19 cellular contexts compared by ENCODE assay signal in genomic region chr22:49599691-49600451, GRCh38.
DNase-seq lines count a peak whose midpoint lies in the region; ATAC-seq and TF ChIP-seq lines count a peak whose summit lies in the region.
"Had no signal": no experiment of that assay in that cellular context is flagged by ENCODE, and none has a peak within 500 bp of the region (broad histone marks: within the 10 kb centered on the region; RNA-seq: fewer than 3 reads in every experiment).

No MANE protein-coding gene starts in this region.

- no peak overlapping the region for H3K23ac ChIP-seq in IMR-90 (ENCODE audit: low read depth, low read length)

- no peak overlapping the region for H3K4me2 ChIP-seq in IMR-90 (ENCODE audit: low read depth, low read length)

- no peaks in the 10 kb centered on the region for H4K20me1 ChIP-seq in IMR-90 (ENCODE audit: insufficient read depth, low read length)

- H3K27ac ChIP-seq in IMR-90 (ENCODE audit: insufficient read depth, low read length) (no peak overlapping the region), endodermal cell (ENCODE audit: low read depth, low read length) (no peak overlapping the region)
- H3K27ac ChIP-seq: SJSA1 had no signal

- H3K4me1 Mint-ChIP-seq in activated T-cell treated with anti-CD3 and anti-CD28 coated beads, Interleukin-2, amount 50 U/mL, for 24 hours (ENCODE audit: low read depth): peaks cover 26% of the 10 kb centered on the region
- H3K4me1 Mint-ChIP-seq in endodermal cell: no peaks in the 10 kb centered on the region

- no peak overlapping the region for H3K4me3 Mint-ChIP-seq in activated T-cell treated with anti-CD3 and anti-CD28 coated beads, Interleukin-2, amount 50 U/mL, for 24 hours
- H3K4me3 Mint-ChIP-seq in endodermal cell: no peak overlapping the region
- H3K4me3 Mint-ChIP-seq: CD4-positive, CD25-positive, alpha-beta regulatory T cell had no signal

- POLR2A ChIA-PET in IMR-90 (lab: Charles Lee; ENCODE audit: unreplicated experiment): no interaction called here

- TF ChIP-seq RAD21 in IMR-90 (IDR thresholded peaks at IDR 0.05; ENCODE audit: low read length): no peak

- ATAC-seq in IMR-90 (ENCODE audit: low read depth) (no peak), sciatic nerve (no peak), HG02571 (IDR thresholded peaks at IDR 0.05; ENCODE audit: unreplicated experiment) (no peak), HG03280 (IDR thresholded peaks at IDR 0.05; ENCODE audit: unreplicated experiment) (no peak)

- H4K5ac ChIP-seq in IMR-90 (ENCODE audit: low read depth, low read length): no peak overlapping the region

- H3K27ac Mint-ChIP-seq in activated T-cell treated with anti-CD3 and anti-CD28 coated beads, Interleukin-2, amount 50 U/mL, for 24 hours: no peak overlapping the region
- peak overlapping the region; percentile 28 for H3K27ac Mint-ChIP-seq in endodermal cell
- H3K27ac Mint-ChIP-seq: CD4-positive, CD25-positive, alpha-beta regulatory T cell had no signal

- H3K4me1 ChIP-seq in IMR-90 (ENCODE audit: control insufficient read depth, insufficient read depth, low read length) (no peaks in the 10 kb centered on the region), endodermal cell (ENCODE audit: control insufficient read depth, insufficient read depth, low read length) (no peaks in the 10 kb centered on the region)
- H3K4me1 ChIP-seq: BE2C, HAP-1, SJSA1 had no signal

- TF ChIP-seq POLR2A in IMR-90 (IDR thresholded peaks at IDR 0.05; ENCODE audit: low read depth, low read length): no peak

- H2BK120ac ChIP-seq in IMR-90 (ENCODE audit: low read depth, low read length): no peak overlapping the region

- H4K91ac ChIP-seq in IMR-90 (ENCODE audit: insufficient read depth, low read depth, low read length): no peak overlapping the region

- H3K9me3 ChIP-seq in IMR-90 (ENCODE audit: control insufficient read depth, insufficient read depth, low read length) (peaks cover 52% of the 10 kb centered on the region), endodermal cell (ENCODE audit: control insufficient read depth, low read length) (peaks cover 11% of the 10 kb centered on the region)
- H3K9me3 ChIP-seq: BE2C had no signal

- H3K56ac ChIP-seq in IMR-90 (ENCODE audit: extremely low read depth, insufficient read depth, low read length): no peak overlapping the region

- H2AK5ac ChIP-seq in IMR-90 (ENCODE audit: low read depth, low read length): no peak overlapping the region

- H3K27me3 ChIP-seq in IMR-90 (ENCODE audit: control insufficient read depth, insufficient read depth, low read length) (no peaks in the 10 kb centered on the region), endodermal cell (ENCODE audit: control insufficient read depth, insufficient read depth, low read length, poor library complexity, severe bottlenecking) (no peaks in the 10 kb centered on the region)
- H3K27me3 ChIP-seq: BE2C, SJSA1 had no signal

- no TSS peak for BruUV-seq in IMR-90 (replicated peaks; lab: Mats Ljungman, UMichigan)

- H3K9ac ChIP-seq in IMR-90 (ENCODE audit: low read depth, low read length) (no peak overlapping the region), endodermal cell (ENCODE audit: extremely low read depth, low read length, poor library complexity, severe bottlenecking) (no peak overlapping the region)

- intact Hi-C loops in IMR-90 (cut with micrococcal nuclease): no loop called here
- intact Hi-C loops in sciatic nerve (cut with DNase I): no loop called here

- H4K8ac ChIP-seq in IMR-90 (ENCODE audit: low read depth in 2 of 2, low read length in 2 of 2): no peak overlapping the region

- CTCF ChIA-PET in IMR-90 (lab: Yijun Ruan, JAX): no interaction called here

- no peaks in the 10 kb centered on the region for H3K36me3 ChIP-seq in IMR-90 (ENCODE audit: control insufficient read depth, insufficient read depth, low read length)
- no peaks in the 10 kb centered on the region for H3K36me3 ChIP-seq in endodermal cell (ENCODE audit: control insufficient read depth, insufficient read depth, low read length)
- H3K36me3 ChIP-seq: BE2C, SJSA1 had no signal

- H3K79me1 ChIP-seq in IMR-90 (ENCODE audit: low read depth in 1 of 2, low read length in 2 of 2): no peaks in the 10 kb centered on the region

- dilution Hi-C loops in IMR-90 (cut with HindIII; ENCODE audit: low sequenced_read_pairs, unreplicated experiment): no loop called here

- peaks cover 6% of the 10 kb centered on the region for H3K9me3 Mint-ChIP-seq in activated T-cell treated with anti-CD3 and anti-CD28 coated beads, Interleukin-2, amount 50 U/mL, for 24 hours
- peaks cover 14% of the 10 kb centered on the region for H3K9me3 Mint-ChIP-seq in endodermal cell

- in situ Hi-C loops in IMR-90 (cut with MboI; ENCODE audit: low sequenced_read_pairs): no loop called here

- peak; percentile 20 for DNase-seq in activated T-cell treated with anti-CD3 and anti-CD28 coated beads, Interleukin-2, amount 50 U/mL, for 24 hours
- DNase-seq in activated T-cell treated with anti-CD3 and anti-CD28 coated beads, Interleukin-2, amount 50 U/mL, for 48 hours: no peak
- DNase-seq in IMR-90 (no peak), endodermal cell (no peak), sciatic nerve (ENCODE audit: low spot score) (peak; percentile 27), NCI-H1105 treated with DMSO at 0.1 percent for 48 hours (lab: John Stamatoyannopoulos, UW) (no peak)
- DNase-seq: BE2C; CD4-positive, CD25-positive, alpha-beta regulatory T cell; COR-L47; DMS 273 treated with DMSO at 0.1 percent for 48 hours; KBM-7; NCI-H1417 treated with DMSO at 0.1 percent for 48 hours; NCI-H187 treated with DMSO at 0.1 percent for 48 hours; NCI-H345; NCI-H524 treated with DMSO at 0.1 percent for 48 hours had no signal

- no peak overlapping the region for H3K4ac ChIP-seq in IMR-90 (ENCODE audit: low read depth, low read length)

- H3K18ac ChIP-seq in IMR-90 (ENCODE audit: low read depth, low read length): no peak overlapping the region

- no peaks in the 10 kb centered on the region for H3K27me3 Mint-ChIP-seq in activated T-cell treated with anti-CD3 and anti-CD28 coated beads, Interleukin-2, amount 50 U/mL, for 24 hours
- H3K27me3 Mint-ChIP-seq in endodermal cell (ENCODE audit: insufficient read depth): no peaks in the 10 kb centered on the region
- H3K27me3 Mint-ChIP-seq: CD4-positive, CD25-positive, alpha-beta regulatory T cell had no signal

- H3K14ac ChIP-seq in IMR-90 (replicated peaks; ENCODE audit: low read depth, low read length): no peak overlapping the region

- H3K4me3 ChIP-seq in IMR-90 (ENCODE audit: insufficient read depth, low read depth, low read length) (no peak overlapping the region), endodermal cell (ENCODE audit: low read length) (no peak overlapping the region)
- H3K4me3 ChIP-seq: HAP-1, SJSA1 had no signal

- peaks cover 38% of the 10 kb centered on the region for H3K36me3 Mint-ChIP-seq in activated T-cell treated with anti-CD3 and anti-CD28 coated beads, Interleukin-2, amount 50 U/mL, for 24 hours (ENCODE audit: low read depth)
- H3K36me3 Mint-ChIP-seq in endodermal cell (ENCODE audit: low read depth): no peaks in the 10 kb centered on the region

- peak overlapping the region; percentile 70 for H2AK9ac ChIP-seq in IMR-90 (replicated peaks; ENCODE audit: low read depth, low read length, poor library complexity)

- no peak overlapping the region for H2AFZ ChIP-seq in IMR-90 (replicated peaks; ENCODE audit: low read length, poor library complexity)

- no peak overlapping the region for H2BK20ac ChIP-seq in IMR-90 (ENCODE audit: low read depth, low read length)

- H3K9me1 ChIP-seq in IMR-90 (ENCODE audit: insufficient read depth, low read length): no peaks in the 10 kb centered on the region

- H2BK5ac ChIP-seq in IMR-90 (ENCODE audit: low read depth, low read length, poor library complexity, severe bottlenecking): no peak overlapping the region

- no peak overlapping the region for H2BK15ac ChIP-seq in IMR-90 (ENCODE audit: low read depth, low read length)

- WGBS in IMR-90 (ENCODE audit: extremely low coverage in 2 of 2, insufficient read length in 1 of 2), 2 experiments: 61% methylated on average over 6 of the region's 25 CpGs; no CpG with 5 or more reads in 1 of the 2 experiments
- 91 to 96% methylated on average over 22 to 25 of the region's 25 CpGs for WGBS in endodermal cell (ENCODE audit: insufficient coverage in 1 of 2, insufficient read length in 1 of 2), 2 experiments

- TF ChIP-seq CTCF in IMR-90 (conservative IDR thresholded peaks at IDR 0.05; ENCODE audit: low read depth, low read length) (no peak), endodermal cell (conservative IDR thresholded peaks at IDR 0.05) (no peak)

TF ChIP-seq in IMR-90, 13 proteins besides CTCF, POLR2A, EP300 and RAD21 (continues in another document):
- TF ChIP-seq RCOR1 (IDR thresholded peaks at IDR 0.05; ENCODE audit: insufficient replicate concordance, low read length): no peak
- no peak for TF ChIP-seq SMC3 (IDR thresholded peaks at IDR 0.05; ENCODE audit: low read depth, low read length)
- TF ChIP-seq CHD1 (IDR thresholded peaks at IDR 0.05; ENCODE audit: low read depth, low read length): no peak
- TF ChIP-seq ELK1 (IDR thresholded peaks at IDR 0.05; ENCODE audit: borderline replicate concordance, low read depth, low read length): no peak
- no peak for TF ChIP-seq BHLHE40 (IDR thresholded peaks at IDR 0.05; ENCODE audit: low read depth, low read length)
- no peak for TF ChIP-seq FOS (IDR thresholded peaks at IDR 0.05; ENCODE audit: low read depth, low read length)
- TF ChIP-seq USF2 (IDR thresholded peaks at IDR 0.05; ENCODE audit: low read depth, low read length): no peak
- no peak for TF ChIP-seq NFE2L2 (IDR thresholded peaks at IDR 0.05; ENCODE audit: low read depth, low read length)
- no peak for TF ChIP-seq RFX5 (IDR thresholded peaks at IDR 0.05; ENCODE audit: low read depth, low read length)
- TF ChIP-seq MAZ (IDR thresholded peaks at IDR 0.05; ENCODE audit: borderline replicate concordance, low read depth, low read length): no peak
- TF ChIP-seq MXI1 (IDR thresholded peaks at IDR 0.05; ENCODE audit: borderline replicate concordance, low read depth, low read length): no peak

Comparison
In these comparisons a context has a peak if more than half of its experiments do, and no peak if none do; other contexts are left out.
1. DNase-seq: peak in activated T-cell treated with anti-CD3 and anti-CD28 coated beads, Interleukin-2, amount 50 U/mL, for 24 hours (single experiment) and sciatic nerve (single experiment); none in activated T-cell treated with anti-CD3 and anti-CD28 coated beads, Interleukin-2, amount 50 U/mL, for 48 hours (0 of 2), IMR-90 (single experiment), endodermal cell (single experiment) and NCI-H1105 treated with DMSO at 0.1 percent for 48 hours (single experiment).